In the genomic region with DNA sequence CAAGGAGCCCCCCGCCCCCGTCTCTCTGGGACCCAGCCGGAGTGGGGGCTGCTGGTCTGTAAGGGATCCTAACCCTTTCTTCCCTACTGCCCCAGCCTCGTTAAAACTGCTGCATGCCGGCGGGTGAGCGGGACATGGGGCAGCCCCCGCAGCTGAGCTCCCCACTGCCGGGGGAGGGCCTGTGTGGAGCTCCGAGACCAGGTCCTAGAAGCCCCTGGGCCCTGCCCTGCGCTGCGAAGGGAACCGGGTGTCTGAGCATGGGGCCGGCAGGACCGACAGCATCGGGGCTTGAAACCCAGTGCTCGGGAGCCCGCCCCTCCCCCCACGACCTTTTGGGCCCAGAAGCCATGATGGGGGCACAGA, we compare ENCODE assay signal across 10 cellular contexts. TPM values are rescaled to one million over a fixed set of nuclear protein-coding genes. Genes with fewer than 3 reads are reported as not detected.
A peak's percentile ranks its signal among the peaks of the same experiment; 100 is the strongest.
DNase-seq lines count a peak whose midpoint lies in the region; ATAC-seq and TF ChIP-seq lines count a peak whose summit lies in the region.
"Had no signal": no experiment of that assay in that cellular context is flagged by ENCODE, and none has a peak within 500 bp of the region (broad histone marks: within the 10 kb centered on the region; RNA-seq: fewer than 3 reads in every experiment).

No MANE protein-coding gene starts in this region.

- no peak for TF ChIP-seq CTCF in HFFc6 (IDR thresholded peaks at IDR 0.05)
- no peak for TF ChIP-seq CTCF in coronary artery (IDR thresholded peaks at IDR 0.05)
- no peak for TF ChIP-seq CTCF in right lobe of liver (IDR thresholded peaks at IDR 0.05)
- no peak for TF ChIP-seq CTCF in thoracic aorta (IDR thresholded peaks at IDR 0.05)

- intact Hi-C loops in right lobe of liver (cut with DNase I), result no loop called here

- H3K9me3 ChIP-seq in right lobe of liver (no peaks in the 10 kb centered on the region), thoracic aorta (no peaks in the 10 kb centered on the region)

- DNase-seq in HFFc6, result no peak
- DNase-seq in coronary artery (ENCODE audit: low spot score), result peak; percentile 79
- DNase-seq in right lobe of liver, result peak in 1 of 3 donors; percentile 52
- DNase-seq in thoracic aorta (ENCODE audit: low spot score), result no peak
- no peak for DNase-seq in foreskin melanocyte
- no peak for DNase-seq in DMS79 treated with DMSO at 0.1 percent for 48 hours (lab: John Stamatoyannopoulos, UW)
- DNase-seq: activated CD4-positive, alpha-beta memory T cell treated with anti-CD3 and anti-CD28 coated beads, Interleukin-2, amount 10 ng/mL, durations not matched to agents 7 days and 5 days; KG1 had no signal

- H3K27ac Mint-ChIP-seq in HFFc6, result peak overlapping the region; percentile 40
- H3K27ac Mint-ChIP-seq: activated CD4-positive, alpha-beta memory T cell treated with anti-CD3 and anti-CD28 coated beads, Interleukin-2, amount 10 ng/mL, durations not matched to agents 7 days and 5 days had no signal

- H3K36me3 ChIP-seq in right lobe of liver, result no peaks in the 10 kb centered on the region
- H3K36me3 ChIP-seq in thoracic aorta, result no peaks in the 10 kb centered on the region

- no peaks in the 10 kb centered on the region; the same call in 1 of the 2 replicates for H3K27me3 Mint-ChIP-seq in HFFc6 (ENCODE audit: insufficient read depth)

- ATAC-seq in right lobe of liver (no peak), thoracic aorta (ENCODE audit: insufficient number of reproducible peaks, low FRiP score, low read depth) (no peak), GM18867 (IDR thresholded peaks at IDR 0.05; ENCODE audit: unreplicated experiment) (no peak), HG03432 (IDR thresholded peaks at IDR 0.05; ENCODE audit: unreplicated experiment) (no peak)

- no peaks in the 10 kb centered on the region for H3K9me3 Mint-ChIP-seq in HFFc6
- H3K9me3 Mint-ChIP-seq: activated CD4-positive, alpha-beta memory T cell treated with anti-CD3 and anti-CD28 coated beads, Interleukin-2, amount 10 ng/mL, durations not matched to agents 7 days and 5 days had no signal

- no peak for TF ChIP-seq POLR2A in right lobe of liver (IDR thresholded peaks at IDR 0.05)

- H3K27ac ChIP-seq in coronary artery (peak overlapping the region; percentile 96 to 98), right lobe of liver (peak overlapping the region; percentile 42 to 72 (median 60)), thoracic aorta (peak overlapping the region; percentile 96 to 98)

- H3K4me3 Mint-ChIP-seq in HFFc6, result no peak overlapping the region
- H3K4me3 Mint-ChIP-seq: activated CD4-positive, alpha-beta memory T cell treated with anti-CD3 and anti-CD28 coated beads, Interleukin-2, amount 10 ng/mL, durations not matched to agents 7 days and 5 days had no signal

- WGBS in right lobe of liver (ENCODE audit: insufficient coverage, low coverage, low lambda C conversion rate, missing lambda C conversion rate), result no CpG with 5 or more reads among the region's 19 CpGs

- H3K4me1 Mint-ChIP-seq in HFFc6 (ENCODE audit: low read depth), result peaks cover 32% of the 10 kb centered on the region

- no peaks in the 10 kb centered on the region for H3K36me3 Mint-ChIP-seq in HFFc6 (ENCODE audit: low read depth)

- H3K27me3 ChIP-seq in right lobe of liver (peaks cover 0 to 10% of the 10 kb centered on the region in 2 donors), thoracic aorta (replicated peaks; ENCODE audit: insufficient read depth) (no peaks in the 10 kb centered on the region)

- H3K4me1 ChIP-seq in right lobe of liver (peaks cover 0 to 25% (median 5%) of the 10 kb centered on the region in 4 donors), thoracic aorta (ENCODE audit: control insufficient read depth in 1 of 2, low read depth in 2 of 2) (peaks cover 17 to 51% of the 10 kb centered on the region in 2 donors)

- H3K4me3 ChIP-seq in coronary artery (peak overlapping the region; percentile 73), right lobe of liver (no peak overlapping the region), thoracic aorta (peak overlapping the region; percentile 75)

RNA-seq across cellular contexts. Expression of a gene that starts 9.2 kb away (rescaled TPM):
- 100 to 1,000 TPM; 350 to 415 (median 382) TPM for total RNA-seq in HFFc6 (2021; fragmentation: NEBNext Ultra II Directional; extraction: Animal tissue kit (Norgen Biotek cat#: 25700))
- total RNA-seq in right lobe of liver (10 to 100 TPM; 28.2 to 79.9 (median 51.1) TPM), thoracic aorta (1,000 to 10,000 TPM in 1 of 2 donors, 100 to 1,000 TPM in 1; 814 to 1,189 TPM)

Comparison
In these comparisons a context has a peak if more than half of its experiments do, and no peak if none do; other contexts are left out.
1. H3K4me3 ChIP-seq: peak in coronary artery (single experiment) and thoracic aorta (single experiment); none in right lobe of liver (0 of 3).
2. RNA of a gene that starts 9.2 kb away (total RNA-seq): 814 to 1,189 TPM in thoracic aorta and 350 to 415 TPM in HFFc6; 28.2 to 79.9 TPM in right lobe of liver; every median in the first group is over 4 times any median in the second.
3. Peak in every context shown above with its lines, with median percentiles within 50 percentile points of each other: H3K27ac ChIP-seq.